8 cellular contexts compared by ENCODE assay signal in genomic region chr3:124730129-124730919, GRCh38. TPM values are rescaled to one million over a fixed set of nuclear protein-coding genes. Genes with fewer than 3 reads are reported as not detected.
A peak's percentile ranks its signal among the peaks of the same experiment; 100 is the strongest.
DNase-seq lines count a peak whose midpoint lies in the region; FAIRE-seq and TF ChIP-seq lines count a peak whose summit lies in the region.

UMPS (plus strand) TSS chr3:124730452; CDS start chr3:124730472, 20 bp downstream.

- H3K27me3 Mint-ChIP-seq in neural crest cell (ENCODE audit: low read depth), result peaks cover 17% of the 10 kb centered on the region

- H3K27ac ChIP-seq in stomach smooth muscle (ENCODE audit: low read length), result peak within 1 kb of the TSS; percentile 64

- peaks cover 16% of the 10 kb centered on the region for H3K4me1 ChIP-seq in stomach smooth muscle (ENCODE audit: control insufficient read depth, insufficient read depth, low read length)

- FAIRE-seq in H54 (lab: Jason Lieb, UNC), result peak; percentile 87

- no peaks in the 10 kb centered on the region for H3K27me3 ChIP-seq in stomach smooth muscle (ENCODE audit: control insufficient read depth in 1 of 2, insufficient read depth in 2 of 2, low read length in 2 of 2)

- H3K36me3 Mint-ChIP-seq in neural crest cell (ENCODE audit: low read depth), result peaks cover 3% of the 10 kb centered on the region

- no peaks in the 10 kb centered on the region for H3K9me3 ChIP-seq in stomach smooth muscle (ENCODE audit: control insufficient read depth in 2 of 2, low read length in 2 of 2)

- peak within 1 kb of the TSS; percentile 91 to 97 for H3K9ac ChIP-seq in stomach smooth muscle (ENCODE audit: low read length in 2 of 2)

- H3K4me3 ChIP-seq in foreskin fibroblast (ENCODE audit: low read depth in 1 of 2, low read length in 2 of 2) (peak within 1 kb of the TSS; percentile 90 to 100), stomach smooth muscle (ENCODE audit: low read length in 2 of 2) (peak within 1 kb of the TSS; percentile 90 to 100)

- peaks cover 39% of the 10 kb centered on the region for H3K4me1 Mint-ChIP-seq in neural crest cell

- TF ChIP-seq POLR2A in H54 (IDR thresholded peaks at IDR 0.05; ENCODE audit: low read depth, low read length) (peak; percentile 70; the same call in 1 of the 2 replicates), Raji (IDR thresholded peaks at IDR 0.05; ENCODE audit: insufficient read depth, low read depth, low read length) (peak; percentile 90)

- no peak for TF ChIP-seq CTCF in foreskin fibroblast (IDR thresholded peaks at IDR 0.05; ENCODE audit: low read depth, low read length)
- TF ChIP-seq CTCF in neural crest cell (conservative IDR thresholded peaks at IDR 0.05), result no peak

- peaks cover 0 to 2% of the 10 kb centered on the region in 2 donors for H3K36me3 ChIP-seq in stomach smooth muscle (ENCODE audit: control insufficient read depth in 2 of 2, insufficient read depth in 2 of 2, low read length in 2 of 2)

- H3K4me3 Mint-ChIP-seq in neural crest cell, result peak within 1 kb of the TSS; percentile 99

- DNase-seq in ELF-1 (ENCODE audit: low read depth, low spot score), result peak; percentile 93
- DNase-seq in H54 (ENCODE audit: insufficient read length, low spot score), result peak; percentile 91
- DNase-seq in M059J (ENCODE audit: low read depth), result peak; percentile 86
- DNase-seq in activated effector memory CD4-positive, alpha-beta T cell treated with anti-CD3 and anti-CD28 coated beads, Interleukin-2, amount 50 U/mL, for 16 hours, result peak; percentile 97
- peak; percentile 78 to 93 for DNase-seq in foreskin fibroblast
- peak; percentile 89 for DNase-seq in neural crest cell (ENCODE audit: low read depth, low spot score)

- H3K27ac Mint-ChIP-seq in neural crest cell (ENCODE audit: unreplicated experiment), result peak within 1 kb of the TSS; percentile 99

- H3K9me3 Mint-ChIP-seq in neural crest cell, result no peaks in the 10 kb centered on the region

RNA-seq across cellular contexts. Expression of gene UMPS, which starts in this region (rescaled TPM):
- total RNA-seq in M059J (2014; rRNA removed; shearing (Covaris generic)), result 36.9 and 43.9 TPM in 2 replicates
- 55.6 and 70.7 TPM in 2 replicates for total RNA-seq in neural crest cell

Comparison
In these comparisons a context has a peak if more than half of its experiments do, and no peak if none do; other contexts are left out.
1. Peak in every context shown above with its lines: DNase-seq, H3K4me3 ChIP-seq and H3K27ac ChIP-seq.